In genomic region chr2:73938761-73939352, GRCh38 we compare ENCODE assay signal across 10 cellular contexts. TPM values are rescaled to one million over a fixed set of nuclear protein-coding genes. Genes with fewer than 3 reads are reported as not detected.
DNase-seq lines count a peak whose midpoint lies in the region; ATAC-seq and TF ChIP-seq lines count a peak whose summit lies in the region.
"Had no signal": no experiment of that assay in that cellular context is flagged by ENCODE, and none has a peak within 500 bp of the region (broad histone marks: within the 10 kb centered on the region; RNA-seq: fewer than 3 reads in every experiment).

No MANE protein-coding gene starts in this region.

- no peak overlapping the region for H3K4me3 ChIP-seq in RWPE2 (ENCODE audit: severe bottlenecking)
- H3K4me3 ChIP-seq: SJCRH30 had no signal

- H3K4me3 Mint-ChIP-seq in effector memory CD8-positive, alpha-beta T cell, result no peak overlapping the region
- H3K4me3 Mint-ChIP-seq in progenitor cell of endocrine pancreas (ENCODE audit: low read depth), result no peak overlapping the region
- H3K4me3 Mint-ChIP-seq: nephron had no signal

- no peaks in the 10 kb centered on the region for H3K9me3 Mint-ChIP-seq in effector memory CD8-positive, alpha-beta T cell
- H3K9me3 Mint-ChIP-seq in progenitor cell of endocrine pancreas (ENCODE audit: low read depth), result no peaks in the 10 kb centered on the region
- H3K9me3 Mint-ChIP-seq: nephron had no signal

- peaks cover 37 to 71% of the 10 kb centered on the region in 2 donors for H3K4me1 Mint-ChIP-seq in effector memory CD8-positive, alpha-beta T cell (ENCODE audit: low read depth in 2 of 2)
- H3K4me1 Mint-ChIP-seq in progenitor cell of endocrine pancreas (ENCODE audit: low read depth), result peaks cover 3% of the 10 kb centered on the region
- H3K4me1 Mint-ChIP-seq: nephron had no signal

- H3K27me3 Mint-ChIP-seq in effector memory CD8-positive, alpha-beta T cell, result no peaks in the 10 kb centered on the region
- no peaks in the 10 kb centered on the region for H3K27me3 Mint-ChIP-seq in progenitor cell of endocrine pancreas

- ATAC-seq in RWPE2 (ENCODE audit: low read depth) (peak; percentile 49; the same call in 2 of the 3 replicates), HG02571 (IDR thresholded peaks at IDR 0.05; ENCODE audit: unreplicated experiment) (no peak)
- peak; percentile 65 for ATAC-seq in effector memory CD8-positive, alpha-beta T cell (replicated peaks)

- peaks cover 55% of the 10 kb centered on the region for H3K36me3 ChIP-seq in RWPE2 (ENCODE audit: low read depth)

- H3K27me3 ChIP-seq in RWPE2 (ENCODE audit: insufficient read depth, poor library complexity, severe bottlenecking), result no peaks in the 10 kb centered on the region
- H3K27me3 ChIP-seq: SJCRH30 had no signal

- H3K4me1 ChIP-seq in RWPE2 (ENCODE audit: insufficient read depth, poor library complexity, severe bottlenecking), result peaks cover 22% of the 10 kb centered on the region
- H3K4me1 ChIP-seq: SJCRH30 had no signal

- H3K27ac Mint-ChIP-seq in effector memory CD8-positive, alpha-beta T cell, result no peak overlapping the region
- peak overlapping the region; percentile 14 for H3K27ac Mint-ChIP-seq in progenitor cell of endocrine pancreas
- H3K27ac Mint-ChIP-seq: nephron had no signal

- intact Hi-C loops in posterior vena cava (cut with DNase I), result no loop called here

- no peaks in the 10 kb centered on the region for H3K9me3 ChIP-seq in RWPE2 (ENCODE audit: severe bottlenecking)
- H3K9me3 ChIP-seq: SJCRH30 had no signal

- TF ChIP-seq CTCF in RWPE2 (IDR thresholded peaks at IDR 0.05; ENCODE audit: poor library complexity, severe bottlenecking) (no peak), progenitor cell of endocrine pancreas (IDR thresholded peaks at IDR 0.05; ENCODE audit: unreplicated experiment) (no peak)

- H3K36me3 Mint-ChIP-seq in effector memory CD8-positive, alpha-beta T cell (ENCODE audit: insufficient read depth), result peaks cover 38% of the 10 kb centered on the region
- peaks cover 5% of the 10 kb centered on the region for H3K36me3 Mint-ChIP-seq in progenitor cell of endocrine pancreas (ENCODE audit: insufficient read depth)

- peak overlapping the region; percentile 63 for H3K27ac ChIP-seq in RWPE2 (ENCODE audit: poor library complexity, severe bottlenecking)
- H3K27ac ChIP-seq: SJCRH30 had no signal

- DNase-seq in EH (ENCODE audit: low read depth) (peak; percentile 89), RWPE2 (ENCODE audit: low spot score) (no peak), progenitor cell of endocrine pancreas (ENCODE audit: low spot score, unreplicated experiment) (no peak), posterior vena cava (ENCODE audit: low spot score) (no peak), pons (ENCODE audit: low spot score) (no peak)
- DNase-seq in effector memory CD8-positive, alpha-beta T cell, result no peak
- DNase-seq: NCI-H2227 treated with DMSO at 0.1 percent for 48 hours, SJCRH30 had no signal

RNA-seq across cellular contexts. Expression of gene DGUOK, which starts 12.2 kb away (rescaled TPM):
- total RNA-seq in progenitor cell of endocrine pancreas (63.8 and 66.9 TPM in 2 replicates), posterior vena cava (10 to 100 TPM; 36.1 to 41.9 TPM)

RNA-seq across cellular contexts. Expression of gene TET3, which starts 45.9 kb away (rescaled TPM):
- total RNA-seq in progenitor cell of endocrine pancreas, result 38.2 and 40.7 TPM in 2 replicates
- 1 to 10 TPM; 6.6 to 8.5 TPM for total RNA-seq in posterior vena cava

RNA-seq across cellular contexts. Expression of gene ACTG2, which starts 46.0 kb away (rescaled TPM):
- 0.19 and 0.31 TPM in 2 replicates for total RNA-seq in progenitor cell of endocrine pancreas
- 1,000 to 10,000 TPM; 2,422 to 4,458 TPM for total RNA-seq in posterior vena cava

Comparison
In these comparisons a context has a peak if more than half of its experiments do, and no peak if none do; other contexts are left out.
1. RNA of gene ACTG2, which starts 46.0 kb away (total RNA-seq): 2,422 to 4,458 TPM in posterior vena cava; 0.19 to 0.31 TPM in progenitor cell of endocrine pancreas; every median in the first group is over 1,000 times any median in the second.